In the genomic region with DNA sequence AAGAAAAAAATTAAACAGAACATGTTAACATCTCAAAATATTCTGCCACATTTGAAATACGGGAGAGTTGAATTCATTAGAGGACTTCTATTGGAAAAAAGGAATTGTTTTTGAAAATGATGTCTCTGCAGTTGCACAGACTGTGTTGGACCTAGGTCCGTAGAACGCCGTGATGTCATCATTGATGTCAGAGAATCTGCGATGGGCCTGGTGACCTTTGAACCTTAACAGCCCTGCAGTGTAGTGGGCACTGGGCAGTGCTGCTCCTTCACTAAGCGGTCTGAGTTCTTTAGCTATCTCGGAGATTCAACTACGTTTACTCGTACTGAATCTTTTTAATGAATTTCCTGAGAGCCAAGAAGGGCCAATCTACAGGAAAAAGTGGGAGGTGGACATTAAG, we compare ENCODE assay signal across 43 cellular contexts. TPM values are rescaled to one million over a fixed set of nuclear protein-coding genes. Genes with fewer than 3 reads are reported as not detected.
"Had no signal": no experiment of that assay in that cellular context is flagged by ENCODE, and none has a peak within 500 bp of the region (broad histone marks: within the 10 kb centered on the region; RNA-seq: fewer than 3 reads in every experiment).

Gene FAM170A (plus strand): TSS at position 220 of the 400 bp plus-strand sequence. CDS start 211 bp downstream, outside the sequence.

- H3K4me3 ChIP-seq: adrenal gland, ascending aorta, body of pancreas, breast epithelium, cardiac muscle cell had no signal

- H3K4me1 ChIP-seq: adrenal gland, ascending aorta, body of pancreas, breast epithelium had no signal

- H3K4me3 Mint-ChIP-seq: activated naive CD4-positive, alpha-beta T cell treated with anti-CD3 and anti-CD28 coated beads for 36 hours; activated naive CD4-positive, alpha-beta T cell treated with anti-CD3 and anti-CD28 coated beads, Interleukin-2, amount 10 ng/mL, durations not matched to agents 7 days and 5 days; activated naive CD4-positive, alpha-beta T cell treated with anti-CD3 and anti-CD28 coated beads, Interleukin-2, amount 50 U/mL, for 24 hours; activated naive CD8-positive, alpha-beta T cell; activated naive CD8-positive, alpha-beta T cell treated with anti-CD3 and anti-CD28 coated beads for 36 hours; activated naive CD8-positive, alpha-beta T cell treated with anti-CD3 and anti-CD28 coated beads, Interleukin-2, amount 10 ng/mL, durations not matched to agents 7 days and 5 days; activated naive CD8-positive, alpha-beta T cell treated with anti-CD3 and anti-CD28 coated beads, Interleukin-2, amount 50 U/mL, for 24 hours; activated T-cell treated with anti-CD3 and anti-CD28 coated beads, Interleukin-2, amount 50 U/mL, for 24 hours; activated T-cell treated with anti-CD3 and anti-CD28 coated beads, Interleukin-2, amount 50 U/mL, for 4 hours; activated T-cell treated with anti-CD3 and anti-CD28 coated beads, Interleukin-2, amount 50 U/mL, for 72 hours; activated T-helper 1 cell treated with anti-CD3 and anti-CD28 coated beads, Interleukin-12 subunit alpha, Interleukin-12 subunit beta, Interleukin-2, Interleukin-4 antibody, amounts not matched to agents 30 ng/mL and 10 ng/mL and 1 ng/mL, durations not matched to agents 14 hours and 24 hours and 36 hours; activated T-helper 17 cell treated with anti-CD3 and anti-CD28 coated beads, Interleukin-2, amount 50 U/mL, for 72 hours; brain; central memory CD8-positive, alpha-beta T cell had no signal

- H3K4me1 Mint-ChIP-seq: activated naive CD4-positive, alpha-beta T cell treated with anti-CD3 and anti-CD28 coated beads, Interleukin-2, amount 10 ng/mL, durations not matched to agents 7 days and 5 days; activated naive CD4-positive, alpha-beta T cell treated with anti-CD3 and anti-CD28 coated beads, Interleukin-2, amount 50 U/mL, for 24 hours; activated naive CD8-positive, alpha-beta T cell treated with anti-CD3 and anti-CD28 coated beads for 36 hours; activated naive CD8-positive, alpha-beta T cell treated with anti-CD3 and anti-CD28 coated beads, Interleukin-2, amount 10 ng/mL, durations not matched to agents 7 days and 5 days; activated naive CD8-positive, alpha-beta T cell treated with anti-CD3 and anti-CD28 coated beads, Interleukin-2, amount 50 U/mL, for 24 hours; activated T-helper 17 cell treated with anti-CD3 and anti-CD28 coated beads, Interleukin-2, amount 50 U/mL, for 72 hours; brain; central memory CD8-positive, alpha-beta T cell had no signal

- H3K36me3 ChIP-seq: adrenal gland, ascending aorta, brain microvascular endothelial cell, breast epithelium, cardiac muscle cell had no signal

- DNase-seq: activated effector memory CD4-positive, alpha-beta T cell treated with anti-CD3 and anti-CD28 coated beads, Interleukin-2, amount 50 U/mL, for 16 hours; activated effector memory CD4-positive, alpha-beta T cell treated with Interleukin-2 at 50 U/mL for 16 hours; activated gamma-delta T cell; activated gamma-delta T cell treated with Interleukin-2 at 50 U/mL for 16 hours; activated naive CD4-positive, alpha-beta T cell; activated naive CD4-positive, alpha-beta T cell treated with anti-CD3 and anti-CD28 coated beads for 36 hours; activated naive CD4-positive, alpha-beta T cell treated with anti-CD3 and anti-CD28 coated beads, Interleukin-2, amount 10 ng/mL, durations not matched to agents 7 days and 5 days; activated naive CD4-positive, alpha-beta T cell treated with anti-CD3 and anti-CD28 coated beads, Interleukin-2, amount 50 U/mL, for 16 hours; activated naive CD4-positive, alpha-beta T cell treated with Interleukin-2 at 50 U/mL for 16 hours; activated naive CD8-positive, alpha-beta T cell treated with anti-CD3 and anti-CD28 coated beads for 36 hours; activated naive CD8-positive, alpha-beta T cell treated with anti-CD3 and anti-CD28 coated beads, Interleukin-2, amount 10 ng/mL, durations not matched to agents 7 days and 5 days; activated naive CD8-positive, alpha-beta T cell treated with anti-CD3 and anti-CD28 coated beads, Interleukin-2, amount 50 U/mL, for 24 hours; activated T-cell treated with anti-CD3 and anti-CD28 coated beads, Interleukin-2, amount 50 U/mL, for 24 hours; activated T-cell treated with anti-CD3 and anti-CD28 coated beads, Interleukin-2, amount 50 U/mL, for 4 hours; activated T-cell treated with anti-CD3 and anti-CD28 coated beads, Interleukin-2, amount 50 U/mL, for 48 hours; activated T-cell treated with anti-CD3 and anti-CD28 coated beads, Interleukin-2, amount 50 U/mL, for 72 hours; adrenal gland; amniotic stem cell; amygdala; anterior cingulate cortex; aorta; body of pancreas; brain microvascular endothelial cell; caudate nucleus; central memory CD4-positive, alpha-beta T cell; cerebellar nuclear complex had no signal

- H3K9me3 ChIP-seq: adrenal gland, ascending aorta, body of pancreas, breast epithelium had no signal

- H3K27ac ChIP-seq: adrenal gland, ascending aorta, body of pancreas, brain microvascular endothelial cell, breast epithelium, cardiac muscle cell had no signal

- H3K27me3 ChIP-seq: adrenal gland, ascending aorta, body of pancreas, brain microvascular endothelial cell, breast epithelium, cardiac muscle cell had no signal

- H3K27ac Mint-ChIP-seq: activated naive CD4-positive, alpha-beta T cell treated with anti-CD3 and anti-CD28 coated beads for 36 hours; activated naive CD4-positive, alpha-beta T cell treated with anti-CD3 and anti-CD28 coated beads, Interleukin-2, amount 10 ng/mL, durations not matched to agents 7 days and 5 days; activated naive CD4-positive, alpha-beta T cell treated with anti-CD3 and anti-CD28 coated beads, Interleukin-2, amount 50 U/mL, for 24 hours; activated naive CD4-positive, alpha-beta T cell treated with anti-CD3 and anti-CD28 coated beads, Interleukin-2, amount 50 U/mL, for 72 hours; activated naive CD8-positive, alpha-beta T cell; activated naive CD8-positive, alpha-beta T cell treated with anti-CD3 and anti-CD28 coated beads for 36 hours; activated naive CD8-positive, alpha-beta T cell treated with anti-CD3 and anti-CD28 coated beads, Interleukin-2, amount 10 ng/mL, durations not matched to agents 7 days and 5 days; activated naive CD8-positive, alpha-beta T cell treated with anti-CD3 and anti-CD28 coated beads, Interleukin-2, amount 50 U/mL, for 24 hours; activated T-cell treated with anti-CD3 and anti-CD28 coated beads, Interleukin-2, amount 50 U/mL, for 24 hours; activated T-cell treated with anti-CD3 and anti-CD28 coated beads, Interleukin-2, amount 50 U/mL, for 72 hours; activated T-helper 1 cell treated with anti-CD3 and anti-CD28 coated beads, Interleukin-12 subunit alpha, Interleukin-12 subunit beta, Interleukin-2, Interleukin-4 antibody, amounts not matched to agents 30 ng/mL and 10 ng/mL and 1 ng/mL, durations not matched to agents 14 hours and 24 hours and 36 hours; activated T-helper 17 cell treated with anti-CD3 and anti-CD28 coated beads, Interleukin-2, amount 50 U/mL, for 72 hours; activated T-helper 2 cell treated with anti-CD3 and anti-CD28 coated beads, Interferon-gamma antibody, Interleukin-2, Interleukin-4, amounts not matched to agents 10 μg/mL and 5 μg/mL and 100 μg/mL, durations not matched to agents 14 hours and 24 hours and 36 hours; brain had no signal

- FAIRE-seq: astrocyte, bronchial epithelial cell had no signal

- H3K27me3 Mint-ChIP-seq: brain had no signal

- H3K36me3 Mint-ChIP-seq: activated naive CD4-positive, alpha-beta T cell treated with anti-CD3 and anti-CD28 coated beads, Interleukin-2, amount 10 ng/mL, durations not matched to agents 7 days and 5 days; activated naive CD4-positive, alpha-beta T cell treated with anti-CD3 and anti-CD28 coated beads, Interleukin-2, amount 50 U/mL, for 24 hours; activated naive CD4-positive, alpha-beta T cell treated with anti-CD3 and anti-CD28 coated beads, Interleukin-2, amount 50 U/mL, for 72 hours; activated naive CD8-positive, alpha-beta T cell; activated naive CD8-positive, alpha-beta T cell treated with anti-CD3 and anti-CD28 coated beads for 36 hours; activated naive CD8-positive, alpha-beta T cell treated with anti-CD3 and anti-CD28 coated beads, Interleukin-2, amount 10 ng/mL, durations not matched to agents 7 days and 5 days; brain had no signal

- ATAC-seq: activated naive CD4-positive, alpha-beta T cell treated with anti-CD3 and anti-CD28 coated beads, Interleukin-2, amount 50 U/mL, for 72 hours; activated naive CD8-positive, alpha-beta T cell treated with anti-CD3 and anti-CD28 coated beads, Interleukin-2, amount 50 U/mL, for 24 hours; activated T-cell treated with anti-CD3 and anti-CD28 coated beads, Interleukin-2, amount 50 U/mL, for 4 hours; activated T-cell treated with anti-CD3 and anti-CD28 coated beads, Interleukin-2, amount 50 U/mL, for 72 hours; activated T-helper 17 cell treated with anti-CD3 and anti-CD28 coated beads, Interleukin-2, amount 50 U/mL, for 72 hours; body of pancreas had no signal

- H3K9me3 Mint-ChIP-seq: activated naive CD4-positive, alpha-beta T cell treated with anti-CD3 and anti-CD28 coated beads for 36 hours; activated naive CD4-positive, alpha-beta T cell treated with anti-CD3 and anti-CD28 coated beads, Interleukin-2, amount 10 ng/mL, durations not matched to agents 7 days and 5 days; activated naive CD4-positive, alpha-beta T cell treated with anti-CD3 and anti-CD28 coated beads, Interleukin-2, amount 50 U/mL, for 24 hours; activated naive CD4-positive, alpha-beta T cell treated with anti-CD3 and anti-CD28 coated beads, Interleukin-2, amount 50 U/mL, for 72 hours; activated naive CD8-positive, alpha-beta T cell treated with anti-CD3 and anti-CD28 coated beads for 36 hours; activated naive CD8-positive, alpha-beta T cell treated with anti-CD3 and anti-CD28 coated beads, Interleukin-2, amount 10 ng/mL, durations not matched to agents 7 days and 5 days; activated naive CD8-positive, alpha-beta T cell treated with anti-CD3 and anti-CD28 coated beads, Interleukin-2, amount 50 U/mL, for 24 hours; activated T-cell treated with anti-CD3 and anti-CD28 coated beads, Interleukin-2, amount 50 U/mL, for 4 hours; activated T-cell treated with anti-CD3 and anti-CD28 coated beads, Interleukin-2, amount 50 U/mL, for 72 hours; activated T-helper 1 cell treated with anti-CD3 and anti-CD28 coated beads, Interleukin-12 subunit alpha, Interleukin-12 subunit beta, Interleukin-2, Interleukin-4 antibody, amounts not matched to agents 30 ng/mL and 10 ng/mL and 1 ng/mL, durations not matched to agents 14 hours and 24 hours and 36 hours; activated T-helper 17 cell treated with anti-CD3 and anti-CD28 coated beads, Interleukin-2, amount 50 U/mL, for 72 hours; activated T-helper 2 cell treated with anti-CD3 and anti-CD28 coated beads, Interferon-gamma antibody, Interleukin-2, Interleukin-4, amounts not matched to agents 10 μg/mL and 5 μg/mL and 100 μg/mL, durations not matched to agents 14 hours and 24 hours and 36 hours had no signal

RNA-seq across cellular contexts. Expression of gene FAM170A, which starts in this region (rescaled TPM):
- total RNA-seq: activated naive CD4-positive, alpha-beta T cell treated with anti-CD3 and anti-CD28 coated beads for 36 hours; activated naive CD4-positive, alpha-beta T cell treated with anti-CD3 and anti-CD28 coated beads, Interleukin-2, amount 50 U/mL, for 72 hours; activated naive CD8-positive, alpha-beta T cell treated with anti-CD3 and anti-CD28 coated beads for 36 hours; activated naive CD8-positive, alpha-beta T cell treated with anti-CD3 and anti-CD28 coated beads, Interleukin-2, amount 10 ng/mL, durations not matched to agents 7 days and 5 days; activated T-cell treated with anti-CD3 and anti-CD28 coated beads, Interleukin-2, amount 50 U/mL, for 4 hours; activated T-cell treated with anti-CD3 and anti-CD28 coated beads, Interleukin-2, amount 50 U/mL, for 72 hours; activated T-helper 1 cell treated with anti-CD3 and anti-CD28 coated beads, Interleukin-12 subunit alpha, Interleukin-12 subunit beta, Interleukin-2, Interleukin-4 antibody, amounts not matched to agents 30 ng/mL and 10 ng/mL and 1 ng/mL, durations not matched to agents 14 hours and 24 hours and 36 hours; activated T-helper 17 cell treated with anti-CD3 and anti-CD28 coated beads, Interleukin-2, amount 50 U/mL, for 72 hours; activated T-helper 2 cell treated with anti-CD3 and anti-CD28 coated beads, Interferon-gamma antibody, Interleukin-2, Interleukin-4, amounts not matched to agents 10 μg/mL and 5 μg/mL and 100 μg/mL, durations not matched to agents 14 hours and 24 hours and 36 hours; adrenal gland; aorta; ascending aorta; astrocyte; bronchial epithelial cell; cardiac muscle cell; cardiac septum; cerebellum; chondrocyte had no signal
- polyA plus RNA-seq: adipose tissue, cardiac muscle cell had no signal
